In the genomic region with DNA sequence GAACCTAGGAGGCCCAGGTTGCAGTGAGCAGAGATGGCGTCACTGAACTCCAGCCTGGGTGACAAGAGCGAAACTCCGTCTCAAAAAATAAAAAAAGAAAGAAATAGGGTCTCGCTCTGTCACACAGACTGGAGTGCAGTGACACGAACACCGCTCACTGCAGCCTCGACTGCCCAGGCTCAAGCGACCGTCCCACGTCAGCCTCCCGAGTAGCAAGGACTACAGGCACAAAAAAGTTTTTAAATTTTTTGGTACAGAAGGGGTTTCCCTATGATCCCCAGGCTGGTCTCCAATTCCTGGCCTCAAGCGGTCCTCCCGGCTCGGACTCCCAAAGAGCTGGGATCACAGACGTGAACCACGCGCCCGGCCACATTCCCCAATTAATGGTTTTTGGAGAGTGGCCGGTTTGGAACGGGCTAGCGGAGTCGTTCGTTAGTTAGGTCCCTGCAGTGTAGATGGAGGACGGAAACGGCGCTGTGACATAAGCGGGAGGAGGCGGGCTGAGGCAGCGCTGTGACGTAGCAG, we compare ENCODE assay signal across 1 cellular context.
TF ChIP-seq lines count a peak whose summit lies in the region.

No MANE protein-coding gene starts in this region.

TF ChIP-seq in K562, 482 proteins besides CTCF, POLR2A, EP300 and RAD21 (continued from another document and continues in another):
- TF ChIP-seq ZNF76 (CRISPR knock-in tag; IDR thresholded peaks at IDR 0.05; ENCODE audit: borderline replicate concordance) (0 out of 2 replicates have a peak, but pooled peaks have one; percentile 31), ELF1 (tag; IDR thresholded peaks at IDR 0.05) (no peak), ZNF12 (CRISPR knock-in tag; IDR thresholded peaks at IDR 0.05) (no peak), ZNF354B (CRISPR knock-in tag; IDR thresholded peaks at IDR 0.05) (0 out of 2 replicates have a peak, but pooled peaks have one; percentile 38), ZNF311 (CRISPR knock-in tag; IDR thresholded peaks at IDR 0.05) (no peak), ZNF124 (CRISPR knock-in tag; IDR thresholded peaks at IDR 0.05) (no peak), POU5F1 (IDR thresholded peaks at IDR 0.05; ENCODE audit: borderline replicate concordance, low read depth, low read length, partially characterized antibody) (no peak), PHF8 (IDR thresholded peaks at IDR 0.05; ENCODE audit: borderline replicate concordance, low read length) (peak; percentile 52), CBX3 (IDR thresholded peaks at IDR 0.05; ENCODE audit: borderline replicate concordance in 1 of 2, low read length in 2 of 2) (no peak), GATAD2B (IDR thresholded peaks at IDR 0.05; ENCODE audit: borderline replicate concordance) (no peak), KLF16 (IDR thresholded peaks at IDR 0.05) (no peak), ZNF639 (CRISPR knock-in tag; conservative IDR thresholded peaks at IDR 0.05 in 1 of 2, IDR thresholded peaks at IDR 0.05 in 1 of 2) (no peak), TFE3 (CRISPR knock-in tag; IDR thresholded peaks at IDR 0.05) (no peak), GTF2A2 (tag; IDR thresholded peaks at IDR 0.05) (no peak), BCOR (IDR thresholded peaks at IDR 0.05) (0 out of 2 replicates have a peak, but pooled peaks have one; percentile 57), ZBTB33 (CRISPR knock-in tag; IDR thresholded peaks at IDR 0.05) (no peak), CHCHD3 (CRISPR knock-in tag; IDR thresholded peaks at IDR 0.05) (no peak), PKNOX1 (IDR thresholded peaks at IDR 0.05) (no peak), ZBED1 (IDR thresholded peaks at IDR 0.05) (no peak), GATAD2A (IDR thresholded peaks at IDR 0.05) (peak; percentile 24; the same call in 1 of the 2 replicates), POLR2AphosphoS5 (IDR thresholded peaks at IDR 0.05; ENCODE audit: control insufficient read depth, insufficient read depth, low read depth, low read length) (peak; percentile 86), ZFP1 (CRISPR knock-in tag; IDR thresholded peaks at IDR 0.05) (no peak), ZC3H4 (CRISPR knock-in tag; IDR thresholded peaks at IDR 0.05; ENCODE audit: borderline replicate concordance) (no peak; the same call in 1 of the 2 replicates), FOXA1 (IDR thresholded peaks at IDR 0.05; ENCODE audit: borderline replicate concordance) (no peak), SMARCA5 (IDR thresholded peaks at IDR 0.05) (no peak), FOXK2 (conservative IDR thresholded peaks at IDR 0.05 in 1 of 2, IDR thresholded peaks at IDR 0.05 in 1 of 2; ENCODE audit: low read depth in 2 of 2) (no peak), TARDBP (IDR thresholded peaks at IDR 0.05) (no peak), CXXC5 (CRISPR knock-in tag; IDR thresholded peaks at IDR 0.05) (no peak), WHSC1 (IDR thresholded peaks at IDR 0.05; ENCODE audit: low read length) (no peak), TOE1 (IDR thresholded peaks at IDR 0.05; ENCODE audit: borderline replicate concordance) (no peak), TOE1 (CRISPR knock-in tag; IDR thresholded peaks at IDR 0.05; ENCODE audit: borderline replicate concordance, low read depth) (no peak), TAF15 (IDR thresholded peaks at IDR 0.05; ENCODE audit: low read depth, low read length) (no peak), MTF1 (CRISPR knock-in tag; IDR thresholded peaks at IDR 0.05; ENCODE audit: borderline replicate concordance) (no peak)
- TF ChIP-seq, protein P1, sequence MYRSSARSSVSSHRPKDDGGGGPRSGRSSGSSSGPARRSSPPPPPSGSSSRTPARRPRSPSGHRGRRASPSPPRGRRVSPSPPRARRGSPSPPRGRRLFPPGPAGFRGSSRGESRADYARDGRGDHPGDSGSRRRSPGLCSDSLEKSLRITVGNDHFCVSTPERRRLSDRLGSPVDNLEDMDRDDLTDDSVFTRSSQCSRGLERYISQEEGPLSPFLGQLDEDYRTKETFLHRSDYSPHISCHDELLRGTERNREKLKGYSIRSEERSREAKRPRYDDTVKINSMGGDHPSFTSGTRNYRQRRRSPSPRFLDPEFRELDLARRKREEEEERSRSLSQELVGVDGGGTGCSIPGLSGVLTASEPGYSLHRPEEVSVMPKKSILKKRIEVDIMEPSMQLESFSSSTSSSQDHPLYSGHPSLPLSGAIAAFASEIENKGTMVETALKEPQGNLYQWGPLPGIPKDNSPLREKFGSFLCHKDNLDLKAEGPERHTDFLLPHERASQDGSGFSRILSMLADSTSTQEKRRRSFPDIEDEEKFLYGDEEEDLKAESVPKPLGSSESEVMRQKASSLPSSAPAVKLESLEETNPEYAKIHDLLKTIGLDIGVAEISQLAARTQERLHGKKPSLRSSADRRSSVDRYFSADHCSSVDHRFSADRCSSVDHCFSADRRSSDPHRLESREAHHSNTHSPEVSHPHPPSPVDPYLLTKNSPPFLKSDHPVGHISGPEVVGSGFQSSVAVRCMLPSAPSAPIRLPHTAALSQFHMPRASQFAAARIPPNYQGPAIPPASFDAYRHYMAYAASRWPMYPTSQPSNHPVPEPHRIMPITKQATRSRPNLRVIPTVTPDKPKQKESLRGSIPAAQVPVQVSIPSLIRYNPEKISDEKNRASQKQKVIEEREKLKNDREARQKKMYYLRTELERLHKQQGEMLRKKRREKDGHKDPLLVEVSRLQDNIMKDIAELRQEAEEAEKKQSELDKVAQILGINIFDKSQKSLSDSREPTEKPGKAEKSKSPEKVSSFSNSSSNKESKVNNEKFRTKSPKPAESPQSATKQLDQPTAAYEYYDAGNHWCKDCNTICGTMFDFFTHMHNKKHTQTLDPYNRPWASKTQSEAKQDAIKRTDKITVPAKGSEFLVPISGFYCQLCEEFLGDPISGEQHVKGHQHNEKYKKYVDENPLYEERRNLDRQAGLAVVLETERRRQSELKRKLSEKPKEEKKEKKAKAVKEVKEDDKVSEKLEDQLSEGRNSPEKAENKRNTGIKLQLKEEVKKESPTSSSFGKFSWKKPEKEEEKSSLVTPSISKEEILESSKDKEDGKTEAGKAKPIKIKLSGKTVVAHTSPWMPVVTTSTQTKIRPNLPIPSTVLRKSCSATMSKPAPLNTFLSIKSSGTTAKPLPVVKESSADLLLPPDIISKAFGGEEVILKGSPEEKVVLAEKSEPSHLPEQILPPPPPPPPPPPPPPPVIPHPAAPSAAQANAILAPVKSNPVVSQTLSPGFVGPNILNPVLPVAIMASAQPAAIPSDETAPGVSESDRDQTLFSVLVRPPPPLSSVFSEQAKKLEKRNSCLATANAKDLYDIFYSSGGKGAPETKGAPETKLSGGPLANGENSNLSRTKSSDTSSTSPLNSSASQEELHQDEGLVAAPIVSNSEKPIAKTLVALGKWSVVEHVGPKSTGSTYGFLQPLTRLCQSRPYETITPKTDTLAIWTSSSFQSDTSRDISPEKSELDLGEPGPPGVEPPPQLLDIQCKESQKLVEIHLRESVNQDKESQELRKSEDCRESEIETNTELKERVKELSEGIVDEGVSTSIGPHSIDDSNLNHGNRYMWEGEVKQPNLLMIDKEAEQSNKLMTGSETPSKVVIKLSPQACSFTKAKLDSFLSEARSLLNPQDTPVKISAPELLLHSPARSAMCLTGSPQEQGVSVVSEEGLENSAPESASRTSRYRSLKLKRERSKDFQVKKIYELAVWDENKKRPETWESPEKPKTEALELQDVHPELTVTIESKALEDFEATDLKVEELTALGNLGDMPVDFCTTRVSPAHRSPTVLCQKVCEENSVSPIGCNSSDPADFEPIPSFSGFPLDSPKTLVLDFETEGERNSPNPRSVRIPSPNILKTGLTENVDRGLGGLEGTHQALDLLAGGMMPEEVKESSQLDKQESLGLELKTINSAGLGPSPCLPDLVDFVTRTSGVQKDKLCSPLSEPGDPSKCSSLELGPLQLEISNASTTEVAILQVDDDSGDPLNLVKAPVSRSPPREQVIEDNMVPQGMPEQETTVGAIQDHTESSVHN (IDR thresholded peaks at IDR 0.05; ENCODE audit: borderline replicate concordance in 1 of 2, low read depth in 1 of 2): peak in 1 of 2 experiments; percentile 68; a peak in 1 of 4 replicates
- TF ChIP-seq, protein P2, sequence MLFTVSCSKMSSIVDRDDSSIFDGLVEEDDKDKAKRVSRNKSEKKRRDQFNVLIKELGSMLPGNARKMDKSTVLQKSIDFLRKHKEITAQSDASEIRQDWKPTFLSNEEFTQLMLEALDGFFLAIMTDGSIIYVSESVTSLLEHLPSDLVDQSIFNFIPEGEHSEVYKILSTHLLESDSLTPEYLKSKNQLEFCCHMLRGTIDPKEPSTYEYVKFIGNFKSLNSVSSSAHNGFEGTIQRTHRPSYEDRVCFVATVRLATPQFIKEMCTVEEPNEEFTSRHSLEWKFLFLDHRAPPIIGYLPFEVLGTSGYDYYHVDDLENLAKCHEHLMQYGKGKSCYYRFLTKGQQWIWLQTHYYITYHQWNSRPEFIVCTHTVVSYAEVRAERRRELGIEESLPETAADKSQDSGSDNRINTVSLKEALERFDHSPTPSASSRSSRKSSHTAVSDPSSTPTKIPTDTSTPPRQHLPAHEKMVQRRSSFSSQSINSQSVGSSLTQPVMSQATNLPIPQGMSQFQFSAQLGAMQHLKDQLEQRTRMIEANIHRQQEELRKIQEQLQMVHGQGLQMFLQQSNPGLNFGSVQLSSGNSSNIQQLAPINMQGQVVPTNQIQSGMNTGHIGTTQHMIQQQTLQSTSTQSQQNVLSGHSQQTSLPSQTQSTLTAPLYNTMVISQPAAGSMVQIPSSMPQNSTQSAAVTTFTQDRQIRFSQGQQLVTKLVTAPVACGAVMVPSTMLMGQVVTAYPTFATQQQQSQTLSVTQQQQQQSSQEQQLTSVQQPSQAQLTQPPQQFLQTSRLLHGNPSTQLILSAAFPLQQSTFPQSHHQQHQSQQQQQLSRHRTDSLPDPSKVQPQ (CRISPR knock-in tag; IDR thresholded peaks at IDR 0.05; ENCODE audit: borderline replicate concordance): no peak
- TF ChIP-seq, protein P3, sequence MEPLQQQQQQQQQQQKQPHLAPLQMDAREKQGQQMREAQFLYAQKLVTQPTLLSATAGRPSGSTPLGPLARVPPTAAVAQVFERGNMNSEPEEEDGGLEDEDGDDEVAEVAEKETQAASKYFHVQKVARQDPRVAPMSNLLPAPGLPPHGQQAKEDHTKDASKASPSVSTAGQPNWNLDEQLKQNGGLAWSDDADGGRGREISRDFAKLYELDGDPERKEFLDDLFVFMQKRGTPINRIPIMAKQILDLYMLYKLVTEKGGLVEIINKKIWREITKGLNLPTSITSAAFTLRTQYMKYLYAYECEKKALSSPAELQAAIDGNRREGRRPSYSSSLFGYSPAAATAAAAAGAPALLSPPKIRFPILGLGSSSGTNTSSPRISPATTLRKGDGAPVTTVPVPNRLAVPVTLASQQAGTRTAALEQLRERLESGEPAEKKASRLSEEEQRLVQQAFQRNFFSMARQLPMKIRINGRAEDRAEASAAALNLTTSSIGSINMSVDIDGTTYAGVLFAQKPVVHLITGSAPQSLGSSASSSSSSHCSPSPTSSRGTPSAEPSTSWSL (CRISPR knock-in tag; IDR thresholded peaks at IDR 0.05; ENCODE audit: borderline replicate concordance): no peak
- TF ChIP-seq, protein P4, sequence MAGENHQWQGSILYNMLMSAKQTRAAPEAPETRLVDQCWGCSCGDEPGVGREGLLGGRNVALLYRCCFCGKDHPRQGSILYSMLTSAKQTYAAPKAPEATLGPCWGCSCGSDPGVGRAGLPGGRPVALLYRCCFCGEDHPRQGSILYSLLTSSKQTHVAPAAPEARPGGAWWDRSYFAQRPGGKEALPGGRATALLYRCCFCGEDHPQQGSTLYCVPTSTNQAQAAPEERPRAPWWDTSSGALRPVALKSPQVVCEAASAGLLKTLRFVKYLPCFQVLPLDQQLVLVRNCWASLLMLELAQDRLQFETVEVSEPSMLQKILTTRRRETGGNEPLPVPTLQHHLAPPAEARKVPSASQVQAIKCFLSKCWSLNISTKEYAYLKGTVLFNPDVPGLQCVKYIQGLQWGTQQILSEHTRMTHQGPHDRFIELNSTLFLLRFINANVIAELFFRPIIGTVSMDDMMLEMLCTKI (IDR thresholded peaks at IDR 0.05; ENCODE audit: partially characterized antibody): no peak
